8 cellular contexts compared by ENCODE assay signal in genomic region chr2:68737717-68738116, GRCh38. TPM values are rescaled to one million over a fixed set of nuclear protein-coding genes. Genes with fewer than 3 reads are reported as not detected.
A peak's percentile ranks its signal among the peaks of the same experiment; 100 is the strongest.
DNase-seq lines count a peak whose midpoint lies in the region; ATAC-seq and TF ChIP-seq lines count a peak whose summit lies in the region.

No MANE protein-coding gene starts in this region.

- H3K9me3 ChIP-seq in IMR-90 (ENCODE audit: control insufficient read depth, insufficient read depth, low read length) (no peaks in the 10 kb centered on the region), stomach (no peaks in the 10 kb centered on the region)

- dilution Hi-C loops in IMR-90 (cut with HindIII; ENCODE audit: low sequenced_read_pairs, unreplicated experiment), result no loop called here

- no peak for TF ChIP-seq RAD21 in IMR-90 (IDR thresholded peaks at IDR 0.05; ENCODE audit: low read length)

- H2BK15ac ChIP-seq in IMR-90 (ENCODE audit: low read depth, low read length), result peak overlapping the region; percentile 12; the same call in 1 of the 3 replicates

- in situ Hi-C loops in IMR-90 (cut with MboI; ENCODE audit: low sequenced_read_pairs), result no loop called here

- H3K4me3 Mint-ChIP-seq in activated CD8-positive, alpha-beta memory T cell treated with anti-CD3 and anti-CD28 coated beads, Interleukin-2, amount 10 ng/mL, durations not matched to agents 7 days and 5 days, result no peak overlapping the region
- no peak overlapping the region for H3K4me3 Mint-ChIP-seq in central memory CD8-positive, alpha-beta T cell

- H3K9me3 Mint-ChIP-seq in activated CD8-positive, alpha-beta memory T cell treated with anti-CD3 and anti-CD28 coated beads, Interleukin-2, amount 10 ng/mL, durations not matched to agents 7 days and 5 days (ENCODE audit: low read depth), result no peaks in the 10 kb centered on the region
- H3K9me3 Mint-ChIP-seq in central memory CD8-positive, alpha-beta T cell, result no peaks in the 10 kb centered on the region

- H3K56ac ChIP-seq in IMR-90 (ENCODE audit: extremely low read depth, insufficient read depth, low read length), result no peak overlapping the region

- peaks cover 47% of the 10 kb centered on the region for H3K36me3 Mint-ChIP-seq in activated CD8-positive, alpha-beta memory T cell treated with anti-CD3 and anti-CD28 coated beads, Interleukin-2, amount 10 ng/mL, durations not matched to agents 7 days and 5 days
- H3K36me3 Mint-ChIP-seq in central memory CD8-positive, alpha-beta T cell (ENCODE audit: insufficient read depth), result peaks cover 16% of the 10 kb centered on the region

- H2BK120ac ChIP-seq in IMR-90 (ENCODE audit: low read depth, low read length), result peak overlapping the region; percentile 7; the same call in 1 of the 2 replicates

- H3K27me3 Mint-ChIP-seq in activated CD8-positive, alpha-beta memory T cell treated with anti-CD3 and anti-CD28 coated beads, Interleukin-2, amount 10 ng/mL, durations not matched to agents 7 days and 5 days, result no peaks in the 10 kb centered on the region
- no peaks in the 10 kb centered on the region for H3K27me3 Mint-ChIP-seq in central memory CD8-positive, alpha-beta T cell

- H3K27me3 ChIP-seq in IMR-90 (ENCODE audit: control insufficient read depth, insufficient read depth, low read length) (no peaks in the 10 kb centered on the region), stomach (no peaks in the 10 kb centered on the region)

- no peak overlapping the region for H3K9ac ChIP-seq in IMR-90 (ENCODE audit: low read depth, low read length)

- H3K4me3 ChIP-seq in IMR-90 (ENCODE audit: insufficient read depth, low read depth, low read length) (no peak overlapping the region), stomach (peak overlapping the region in 1 of 4 donors; percentile 24)

- BruUV-seq in IMR-90 (replicated peaks; lab: Mats Ljungman, UMichigan), result no TSS peak

- H3K14ac ChIP-seq in IMR-90 (replicated peaks; ENCODE audit: low read depth, low read length), result peak overlapping the region; percentile 30

- no CpG with 5 or more reads among the region's 1 CpG for WGBS in IMR-90 (ENCODE audit: extremely low coverage in 2 of 2, insufficient read length in 1 of 2), 2 experiments
- 55 to 81% (median 74%) methylated on average over 1 of the region's 1 CpG for WGBS in stomach, 5 donors

- peaks cover 9% of the 10 kb centered on the region for H3K4me1 ChIP-seq in IMR-90 (ENCODE audit: control insufficient read depth, insufficient read depth, low read length)
- peaks cover 0 to 53% (median 14%) of the 10 kb centered on the region in 4 donors for H3K4me1 ChIP-seq in stomach

- H4K91ac ChIP-seq in IMR-90 (ENCODE audit: insufficient read depth, low read depth, low read length), result no peak overlapping the region

- TF ChIP-seq CTCF in IMR-90 (conservative IDR thresholded peaks at IDR 0.05; ENCODE audit: low read depth, low read length), result no peak
- TF ChIP-seq CTCF in stomach (IDR thresholded peaks at IDR 0.05), result no peak
- TF ChIP-seq CTCF in RWPE1 (conservative IDR thresholded peaks at IDR 0.05; ENCODE audit: low read depth), result no peak

- no peaks in the 10 kb centered on the region for H4K20me1 ChIP-seq in IMR-90 (ENCODE audit: insufficient read depth, low read length)

- POLR2A ChIA-PET in IMR-90 (lab: Charles Lee; ENCODE audit: unreplicated experiment) (no interaction called here), RWPE1 (lab: Yijun Ruan, JAX; ENCODE audit: low non-redundant PET) (no interaction called here)

- no peak for TF ChIP-seq POLR2A in IMR-90 (IDR thresholded peaks at IDR 0.05; ENCODE audit: low read depth, low read length)
- TF ChIP-seq POLR2A in stomach (IDR thresholded peaks at IDR 0.05), result no peak

- peak overlapping the region; percentile 56 for H2AFZ ChIP-seq in IMR-90 (replicated peaks; ENCODE audit: low read length, poor library complexity)

- peak overlapping the region; percentile 90 for H3K27ac Mint-ChIP-seq in activated CD8-positive, alpha-beta memory T cell treated with anti-CD3 and anti-CD28 coated beads, Interleukin-2, amount 10 ng/mL, durations not matched to agents 7 days and 5 days
- peak overlapping the region; percentile 85 for H3K27ac Mint-ChIP-seq in central memory CD8-positive, alpha-beta T cell (ENCODE audit: low read depth)

- H3K4ac ChIP-seq in IMR-90 (ENCODE audit: low read depth, low read length), result peak overlapping the region; percentile 1; the same call in 1 of the 2 replicates

- peak overlapping the region; percentile 90 for H4K5ac ChIP-seq in IMR-90 (ENCODE audit: low read depth, low read length)

- H4K8ac ChIP-seq in IMR-90 (ENCODE audit: low read depth in 2 of 2, low read length in 2 of 2), result peak overlapping the region; percentile 8 to 64; a peak in 2 of 4 replicates

- intact Hi-C loops in IMR-90 (cut with micrococcal nuclease) (no loop called here), stomach (cut with DNase I; ENCODE audit: low total_unique reads) (no loop called here)

- no peak overlapping the region; the same call in 1 of the 2 replicates for H3K23ac ChIP-seq in IMR-90 (ENCODE audit: low read depth, low read length)

- H3K4me2 ChIP-seq in IMR-90 (ENCODE audit: low read depth, low read length), result peak overlapping the region; percentile 65

- TF ChIP-seq EP300 in stomach (IDR thresholded peaks at IDR 0.05), result no peak

- peak overlapping the region; percentile 60; the same call in 1 of the 2 replicates for H3K18ac ChIP-seq in IMR-90 (ENCODE audit: low read depth, low read length)

- ATAC-seq in activated CD8-positive, alpha-beta memory T cell treated with anti-CD3 and anti-CD28 coated beads, Interleukin-2, amount 10 ng/mL, durations not matched to agents 7 days and 5 days, result peak; percentile 45
- ATAC-seq in IMR-90 (ENCODE audit: low read depth), result no peak
- ATAC-seq in central memory CD8-positive, alpha-beta T cell (replicated peaks; ENCODE audit: extremely low read depth, poor library complexity, severe bottlenecking), result peak; percentile 57

- H2AK9ac ChIP-seq in IMR-90 (replicated peaks; ENCODE audit: low read depth, low read length, poor library complexity), result no peak overlapping the region

- CTCF ChIA-PET in activated CD8-positive, alpha-beta memory T cell treated with anti-CD3 and anti-CD28 coated beads, Interleukin-2, amount 10 ng/mL, durations not matched to agents 7 days and 5 days (lab: Charles Lee), result interaction anchor here (0.9 to 8.4 kb wide), 8 partner anchors 10 to 188 kb away, joined by 3 to 117 read pairs (median 9); no protein-coding TSS in a partner anchor
- CTCF ChIA-PET in IMR-90 (lab: Yijun Ruan, JAX) (no interaction called here), RWPE1 (lab: Yijun Ruan, JAX) (no interaction called here)

- H3K36me3 ChIP-seq in IMR-90 (ENCODE audit: control insufficient read depth, insufficient read depth, low read length) (no peaks in the 10 kb centered on the region), stomach (no peaks in the 10 kb centered on the region)

- peaks cover 5% of the 10 kb centered on the region; the same call in 1 of the 2 replicates for H3K9me1 ChIP-seq in IMR-90 (ENCODE audit: insufficient read depth, low read length)

- H3K4me1 Mint-ChIP-seq in activated CD8-positive, alpha-beta memory T cell treated with anti-CD3 and anti-CD28 coated beads, Interleukin-2, amount 10 ng/mL, durations not matched to agents 7 days and 5 days, result peaks cover 43% of the 10 kb centered on the region
- H3K4me1 Mint-ChIP-seq in central memory CD8-positive, alpha-beta T cell, result peaks cover 43% of the 10 kb centered on the region

- H2BK20ac ChIP-seq in IMR-90 (ENCODE audit: low read depth, low read length), result peak overlapping the region; percentile 46; the same call in 1 of the 2 replicates

- DNase-seq in activated CD8-positive, alpha-beta memory T cell treated with anti-CD3 and anti-CD28 coated beads, Interleukin-2, amount 10 ng/mL, durations not matched to agents 7 days and 5 days, result peak; percentile 71
- DNase-seq in activated CD8-positive, alpha-beta memory T cell treated with anti-CD3 and anti-CD28 coated beads, Interleukin-2, amount 50 U/mL, for 48 hours, result no peak
- DNase-seq in IMR-90 (no peak), stomach (no peak), cerebellar cortex (ENCODE audit: low spot score) (no peak), NCI-H1694 (lab: John Stamatoyannopoulos, UW) (no peak), RWPE1 (ENCODE audit: low spot score) (no peak)
- no peak for DNase-seq in central memory CD8-positive, alpha-beta T cell (ENCODE audit: low spot score in 2 of 2)

- no peak overlapping the region for H2AK5ac ChIP-seq in IMR-90 (ENCODE audit: low read depth, low read length)

- no peak overlapping the region for H2BK5ac ChIP-seq in IMR-90 (ENCODE audit: low read depth, low read length, poor library complexity, severe bottlenecking)

- no peaks in the 10 kb centered on the region for H3K79me1 ChIP-seq in IMR-90 (ENCODE audit: low read depth in 1 of 2, low read length in 2 of 2)

- H3K27ac ChIP-seq in IMR-90 (ENCODE audit: insufficient read depth, low read length), result no peak overlapping the region
- H3K27ac ChIP-seq in stomach, result peak overlapping the region in 4 of 5 donors; percentile 26 to 83 (median 62)
- no peak overlapping the region for H3K27ac ChIP-seq in RWPE1

TF ChIP-seq in IMR-90, 13 proteins besides CTCF, POLR2A, EP300 and RAD21 (continues in another document):
- TF ChIP-seq RCOR1 (IDR thresholded peaks at IDR 0.05; ENCODE audit: insufficient replicate concordance, low read length) (no peak), MXI1 (IDR thresholded peaks at IDR 0.05; ENCODE audit: borderline replicate concordance, low read depth, low read length) (no peak), BHLHE40 (IDR thresholded peaks at IDR 0.05; ENCODE audit: low read depth, low read length) (no peak), CHD1 (IDR thresholded peaks at IDR 0.05; ENCODE audit: low read depth, low read length) (no peak), USF2 (IDR thresholded peaks at IDR 0.05; ENCODE audit: low read depth, low read length) (no peak), RFX5 (IDR thresholded peaks at IDR 0.05; ENCODE audit: low read depth, low read length) (no peak), MAFK (IDR thresholded peaks at IDR 0.05; ENCODE audit: low read depth, low read length) (no peak), SMC3 (IDR thresholded peaks at IDR 0.05; ENCODE audit: low read depth, low read length) (no peak)

RNA-seq across cellular contexts. Expression of gene ARHGAP25, which starts 3.1 kb away (rescaled TPM):
- total RNA-seq in activated CD8-positive, alpha-beta memory T cell treated with anti-CD3 and anti-CD28 coated beads, Interleukin-2, amount 10 ng/mL, durations not matched to agents 7 days and 5 days, result 100 to 1,000 TPM in 1 of 2 experiments, 10 to 100 TPM in 1; 90.2 to 126 TPM
- total RNA-seq in IMR-90 (2012; rRNA removed) (0.28 and 0.36 TPM in 2 replicates), stomach (10 to 100 TPM in 2 of 5 donors, 1 to 10 TPM in 1, under 1 TPM in 1, not detected in 1; 0.29 to 17.1 (median 8.7) TPM)
- polyA plus RNA-seq in IMR-90 (2012; rRNA removed) (0.27 and 0.29 TPM in 2 replicates), stomach (1 to 10 TPM; 3.6 to 6.3 (median 4.0) TPM)
- polyA plus RNA-seq in IMR-90 (2012; cell fraction: cytosol; rRNA removed), result 0.24 and 0.30 TPM in 2 replicates
- polyA plus RNA-seq in IMR-90 (2012; cell fraction: nucleus; rRNA removed; ENCODE audit: low replicate concordance), result 0.14 and 0.45 TPM in 2 replicates

Comparison
In these comparisons a context has a peak if more than half of its experiments do, and no peak if none do; other contexts are left out.
1. H3K27ac ChIP-seq: peak in stomach (4 of 5); none in IMR-90 (single experiment) and RWPE1 (single experiment).
2. RNA of gene ARHGAP25, which starts 3.1 kb away (total RNA-seq): 90.2 to 126 TPM in activated CD8-positive, alpha-beta memory T cell treated with anti-CD3 and anti-CD28 coated beads, Interleukin-2, amount 10 ng/mL, durations not matched to agents 7 days and 5 days; 0.29 to 17.1 TPM in stomach and 0.28 to 0.36 TPM in IMR-90; every median in the first group is over 4 times any median in the second.